ENCODE assay signal across 11 cellular contexts in genomic region chr11:2093575-2094353, GRCh38. TPM values are rescaled to one million over a fixed set of nuclear protein-coding genes. Genes with fewer than 3 reads are reported as not detected.
DNase-seq lines count a peak whose midpoint lies in the region; ATAC-seq, FAIRE-seq and TF ChIP-seq lines count a peak whose summit lies in the region.
"Had no signal": no experiment of that assay in that cellular context is flagged by ENCODE, and none has a peak within 500 bp of the region (broad histone marks: within the 10 kb centered on the region; RNA-seq: fewer than 3 reads in every experiment).

No MANE protein-coding gene starts in this region.

- WGBS in K562 (ENCODE audit: insufficient coverage, low coverage, missing lambda C conversion rate), result 0% methylated on average over 16 of the region's 18 CpGs

- TF ChIP-seq POLR2A in K562 (conservative IDR thresholded peaks at IDR 0.05), result no peak

- H3K79me2 ChIP-seq in K562 (ENCODE audit: control insufficient read depth, insufficient read depth, low read length), result no peaks in the 10 kb centered on the region

- FAIRE-seq in K562 (lab: Jason Lieb, UNC) (no peak), frontal cortex (lab: Jason Lieb, UNC) (no peak)
- FAIRE-seq: islet of Langerhans had no signal

- intact Hi-C loops in K562 (cut with micrococcal nuclease), result no loop called here
- intact Hi-C loops in left ventricle myocardium superior (cut with micrococcal nuclease), result no loop called here

- CTCF ChIA-PET in K562 (lab: Yijun Ruan, JAX; ENCODE audit: low intra/inter-chr PET ratio), result no interaction called here

- H3K4me1 ChIP-seq in K562 (replicated peaks in 1 of 2; ENCODE audit: control insufficient read depth in 2 of 2, insufficient read depth in 2 of 2, low read length in 2 of 2) (peaks cover 0 to 22% of the 10 kb centered on the region in 2 experiments; a peak in 2 of 5 replicates), skeletal muscle satellite cell (ENCODE audit: control insufficient read depth, insufficient read depth, low read length) (peaks cover 70% of the 10 kb centered on the region)

- in situ Hi-C loops in K562 (cut with MboI), result no loop called here

- BruUV-seq in K562 (replicated peaks; lab: Mats Ljungman, UMichigan), result no TSS peak

- no peak overlapping the region for H2AFZ ChIP-seq in K562 (ENCODE audit: low read depth, low read length)

- no peaks in the 10 kb centered on the region for H3K36me3 ChIP-seq in MG63
- no peaks in the 10 kb centered on the region for H3K36me3 ChIP-seq in K562 (ENCODE audit: control insufficient read depth, insufficient read depth, low read length)
- no peaks in the 10 kb centered on the region for H3K36me3 ChIP-seq in skeletal muscle satellite cell (ENCODE audit: insufficient read depth, low read length)

- no peak overlapping the region for H3K9ac ChIP-seq in K562 (ENCODE audit: insufficient read depth in 1 of 2, low read depth in 2 of 2, low read length in 2 of 2)
- peak overlapping the region; percentile 34 for H3K9ac ChIP-seq in skeletal muscle satellite cell (ENCODE audit: low read depth, low read length)

- no peak overlapping the region for H3K27ac ChIP-seq in K562 (ENCODE audit: extremely low read depth, low read depth, low read length)

- no peaks in the 10 kb centered on the region for H3K27me3 ChIP-seq in MG63
- peaks cover 4 to 60% of the 10 kb centered on the region in 2 experiments; a peak in 3 of 5 replicates for H3K27me3 ChIP-seq in K562 (ENCODE audit: control insufficient read depth in 2 of 2, insufficient read depth in 2 of 2, low read length in 2 of 2)
- H3K27me3 ChIP-seq in skeletal muscle satellite cell (ENCODE audit: control insufficient read depth, insufficient read depth, low read length), result no peaks in the 10 kb centered on the region

- H3K9me1 ChIP-seq in K562 (ENCODE audit: control insufficient read depth, insufficient read depth, low read length), result no peaks in the 10 kb centered on the region

- POLR2A ChIA-PET in K562 (lab: Yijun Ruan, JAX), result interaction anchor here (1.1 kb wide), 1 partner anchor 104 kb away, joined by 3 read pairs; no protein-coding TSS in a partner anchor

- H3K4me2 ChIP-seq in K562 (ENCODE audit: insufficient read depth, low read length), result no peak overlapping the region
- peak overlapping the region; percentile 64 for H3K4me2 ChIP-seq in skeletal muscle satellite cell (ENCODE audit: low read length)

- no peak for TF ChIP-seq RAD21 in K562 (CRISPR knock-in tag; conservative IDR thresholded peaks at IDR 0.05 in 1 of 2, IDR thresholded peaks at IDR 0.05 in 1 of 2)

- H3K9me3 ChIP-seq in MG63 (no peaks in the 10 kb centered on the region), K562 (replicated peaks; ENCODE audit: control insufficient read depth, insufficient read depth, low read depth, low read length) (no peaks in the 10 kb centered on the region), skeletal muscle satellite cell (replicated peaks; ENCODE audit: low read length) (no peaks in the 10 kb centered on the region)

- peaks cover 27% of the 10 kb centered on the region for H4K20me1 ChIP-seq in K562 (replicated peaks; ENCODE audit: control insufficient read depth, insufficient read depth, low read length)

- peak; percentile 73 for DNase-seq in MG63
- DNase-seq in K562 (ENCODE audit: extremely low read depth in 1 of 4, low spot score in 3 of 4), result no peak
- peak; percentile 80 for DNase-seq in left ventricle myocardium superior
- DNase-seq in frontal cortex (ENCODE audit: low spot score in 2 of 2), result no peak
- no peak for DNase-seq in mucosa of gallbladder (ENCODE audit: low spot score)
- DNase-seq: naive B cell, NCI-H1417 treated with DMSO at 0.1 percent for 48 hours had no signal

- TF ChIP-seq EP300 in K562 (IDR thresholded peaks at IDR 0.05; ENCODE audit: low read length), result no peak

- no peak for TF ChIP-seq CTCF in K562 (IDR thresholded peaks at IDR 0.05 in 2 of 3, conservative IDR thresholded peaks at IDR 0.05 in 1 of 3; ENCODE audit: insufficient read depth in 2 of 3, low read depth in 1 of 3, low read length in 3 of 3)

- H3K4me3 ChIP-seq in MG63 (no peak overlapping the region), K562 (no peak overlapping the region), skeletal muscle satellite cell (ENCODE audit: low read length) (peak overlapping the region; percentile 30)

- ATAC-seq in K562 (no peak), left ventricle myocardium superior (peak; percentile 70), GM21529 (IDR thresholded peaks at IDR 0.05; ENCODE audit: unreplicated experiment) (no peak)

TF ChIP-seq in K562, 482 proteins besides CTCF, POLR2A, EP300 and RAD21:
- TF ChIP-seq ZFP1 (CRISPR knock-in tag; IDR thresholded peaks at IDR 0.05) (0 out of 2 replicates have a peak, but pooled peaks have one; percentile 11), DMBX1 (CRISPR knock-in tag; IDR thresholded peaks at IDR 0.05; ENCODE audit: borderline replicate concordance) (no peak)

RNA-seq across cellular contexts. Expression of gene IGF2, which starts 45.4 kb away (rescaled TPM):
- not detected in 2 replicates for total RNA-seq in MG63 (2014; rRNA removed; shearing (Covaris generic); ENCODE audit: low replicate concordance)
- not detected in 2 replicates for total RNA-seq in K562 (2011; cell fraction: chromatin; rRNA removed; ENCODE audit: low replicate concordance)
- total RNA-seq in K562 (2011; cell fraction: nucleolus; rRNA removed), result not detected in 2 replicates
- total RNA-seq in K562 (2011; cell fraction: nucleoplasm; rRNA removed), result not detected in 2 replicates
- total RNA-seq in K562 (2014; rRNA removed) (not detected in 2 replicates), K562 (2014; rRNA removed; fragmentation: Illumina TruSeq; extraction: Trizol) (not detected in 2 replicates), K562 (2015; rRNA removed; fragmentation: Illumina TruSeq; extraction: Trizol) (not detected in 2 replicates), K562 (2021) (0.16 and 0.67 TPM in 2 replicates), left ventricle myocardium superior (88.2 TPM), frontal cortex (19.6 TPM), mucosa of gallbladder (32.5 TPM)
- polyA plus RNA-seq in K562 (2011; rRNA removed) (not detected in 2 replicates), K562 (2014; fragmentation: Illumina TruSeq; extraction: Trizol) (not detected in 2 replicates), K562 (2014; fragmentation: Nextera tagmentation; extraction: Ambion mirVana) (not detected), K562 (2014; rRNA removed) (0.03 TPM in 1 of 2 replicates, not detected in the other)
- polyA plus RNA-seq in K562 (2011; cell fraction: cytosol; rRNA removed), result 0.01 TPM in 1 of 2 replicates, not detected in the other
- 0.03 TPM in 1 of 2 replicates, not detected in the other for polyA plus RNA-seq in K562 (2011; cell fraction: nucleus; rRNA removed)
- 0.03 and 0.04 TPM in 2 replicates for polyA plus RNA-seq in K562 (2012)
- polyA minus RNA-seq in K562 (2011; rRNA and poly(A)+ RNA removed), result 0.07 and 0.18 TPM in 2 replicates
- polyA minus RNA-seq in K562 (2011; cell fraction: cytosol; rRNA and poly(A)+ RNA removed), result 5.3 TPM in 1 of 2 replicates, not detected in the other
- not detected in 2 replicates for polyA minus RNA-seq in K562 (2011; cell fraction: nucleus; rRNA and poly(A)+ RNA removed)
- total RNA-seq in skeletal muscle satellite cell (2012; rRNA removed), result 0.76 and 8.7 TPM in 2 replicates
- total RNA-seq: CD4-positive, alpha-beta memory T cell had no signal
- polyA plus RNA-seq: CD4-positive, alpha-beta memory T cell had no signal

Comparison
In these comparisons a context has a peak if more than half of its experiments do, and no peak if none do; other contexts are left out.
1. DNase-seq: peak in MG63 (single experiment) and left ventricle myocardium superior (single experiment); none in K562 (0 of 4), frontal cortex (0 of 2) and mucosa of gallbladder (single experiment).
2. RNA of gene IGF2, which starts 45.4 kb away (total RNA-seq): 88.2 TPM in left ventricle myocardium superior (single experiment), 32.5 TPM in mucosa of gallbladder (single experiment) and 19.6 TPM in frontal cortex (single experiment); not detected in MG63 and 0.16 to 0.67 TPM in K562; every median in the first group is over 10 times any median in the second.